Comparison of ENCODE assay signal across 18 cellular contexts in the genomic region with DNA sequence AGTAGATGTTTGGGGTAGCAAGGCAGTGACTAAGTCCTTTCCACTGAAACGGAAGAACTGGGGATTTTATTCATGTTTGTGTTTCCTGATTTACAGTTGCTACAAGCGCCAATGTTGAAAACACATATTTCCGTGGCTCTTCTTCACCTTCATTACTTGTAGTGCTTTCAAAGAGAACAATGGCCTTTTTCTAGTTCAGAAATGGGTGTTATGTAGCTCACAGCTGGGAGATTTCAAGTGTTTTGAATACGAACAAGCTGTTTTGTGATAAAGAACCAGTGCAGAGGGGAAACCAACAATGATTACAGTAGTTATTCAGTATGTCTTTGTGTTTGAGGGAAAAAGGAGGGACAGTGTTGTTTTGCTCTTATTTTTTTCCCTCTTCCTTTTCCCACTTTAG.
"Had no signal": no experiment of that assay in that cellular context is flagged by ENCODE, and none has a peak within 500 bp of the region (broad histone marks: within the 10 kb centered on the region; RNA-seq: fewer than 3 reads in every experiment).

No MANE protein-coding gene starts in this region.

- ATAC-seq: activated CD4-positive, alpha-beta T cell treated with anti-CD3 and anti-CD28 coated beads for 36 hours; lower lobe of right lung had no signal

- H3K9me3 Mint-ChIP-seq: activated T-cell treated with anti-CD3 and anti-CD28 coated beads, Interleukin-2, amount 50 U/mL, for 24 hours had no signal

- H3K4me1 ChIP-seq: lower lobe of right lung, stomach, testis, upper lobe of left lung had no signal

- DNase-seq: activated CD4-positive, alpha-beta memory T cell treated with anti-CD3 and anti-CD28 coated beads, Interleukin-2, amount 10 ng/mL, durations not matched to agents 7 days and 5 days; activated CD4-positive, alpha-beta T cell treated with anti-CD3 and anti-CD28 coated beads for 36 hours; activated naive CD4-positive, alpha-beta T cell treated with anti-CD3 and anti-CD28 coated beads, Interleukin-2, amount 50 U/mL, for 16 hours; activated T-cell treated with anti-CD3 and anti-CD28 coated beads, Interleukin-2, amount 50 U/mL, for 24 hours; foreskin fibroblast; lower lobe of right lung; midbrain; ovary; stimulated activated CD4-positive, alpha-beta T cell treated with anti-CD3 and anti-CD28 coated beads, Interleukin-12 subunit alpha, Interleukin-12 subunit beta, amount 100 ng/mL, for 4 hours; stimulated activated CD4-positive, alpha-beta T cell treated with anti-CD3 and anti-CD28 coated beads, Interleukin-2, amount 100 ng/mL, for 24 hours; stomach; T-helper 1 cell; testis; upper lobe of left lung; WERI-Rb-1 had no signal

- H3K4me3 Mint-ChIP-seq: activated CD4-positive, alpha-beta memory T cell treated with anti-CD3 and anti-CD28 coated beads, Interleukin-2, amount 10 ng/mL, durations not matched to agents 7 days and 5 days; activated CD4-positive, alpha-beta T cell treated with anti-CD3 and anti-CD28 coated beads for 36 hours; activated T-cell treated with anti-CD3 and anti-CD28 coated beads, Interleukin-2, amount 50 U/mL, for 24 hours; neural crest cell had no signal

- H3K27me3 ChIP-seq: esophagus muscularis mucosa, ovary, stomach, testis, upper lobe of left lung had no signal

- H3K27me3 Mint-ChIP-seq: activated CD4-positive, alpha-beta memory T cell treated with anti-CD3 and anti-CD28 coated beads, Interleukin-2, amount 10 ng/mL, durations not matched to agents 7 days and 5 days had no signal

- H3K36me3 ChIP-seq: lower lobe of right lung, ovary, upper lobe of left lung, WERI-Rb-1 had no signal

- FAIRE-seq: colon had no signal

- H3K4me3 ChIP-seq: esophagus muscularis mucosa, lower lobe of right lung, ovary, stomach, testis, upper lobe of left lung had no signal

- H3K27ac Mint-ChIP-seq: activated CD4-positive, alpha-beta memory T cell treated with anti-CD3 and anti-CD28 coated beads, Interleukin-2, amount 10 ng/mL, durations not matched to agents 7 days and 5 days; activated CD4-positive, alpha-beta T cell treated with anti-CD3 and anti-CD28 coated beads for 36 hours; activated T-cell treated with anti-CD3 and anti-CD28 coated beads, Interleukin-2, amount 50 U/mL, for 24 hours had no signal

- H3K9me3 ChIP-seq: esophagus muscularis mucosa, lower lobe of right lung, ovary, stomach, testis, upper lobe of left lung had no signal

- H3K27ac ChIP-seq: esophagus muscularis mucosa, lower lobe of right lung, stomach, testis, upper lobe of left lung, WERI-Rb-1 had no signal
